ENCODE assay signal across 24 cellular contexts in the genomic region with DNA sequence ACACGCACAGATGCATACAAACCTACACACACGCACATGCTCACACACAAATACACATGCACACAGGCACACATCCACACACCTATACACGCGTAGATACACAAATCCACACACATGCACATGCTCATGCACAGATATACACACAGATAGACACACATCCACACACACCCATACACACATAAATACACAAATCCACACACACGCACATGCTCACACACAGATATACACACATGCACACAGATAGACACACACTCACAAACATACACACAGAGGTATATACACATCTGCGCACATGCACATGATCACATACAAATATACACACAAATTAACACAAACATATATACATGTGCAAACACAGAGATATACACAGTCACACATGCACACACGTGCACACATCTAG.
DNase-seq lines count a peak whose midpoint lies in the region; ATAC-seq, FAIRE-seq and TF ChIP-seq lines count a peak whose summit lies in the region.
"Had no signal": no experiment of that assay in that cellular context is flagged by ENCODE, and none has a peak within 500 bp of the region (broad histone marks: within the 10 kb centered on the region; RNA-seq: fewer than 3 reads in every experiment).

No MANE protein-coding gene starts in this region.

- RAD21 ChIA-PET in GM12878 (lab: Charles Lee; ENCODE audit: unreplicated experiment), result no interaction called here

- no peak overlapping the region for H2AK5ac ChIP-seq in neuronal stem cell (ENCODE audit: low read depth, low read length)

- peaks cover 1% of the 10 kb centered on the region for H3K79me1 ChIP-seq in neuronal stem cell (ENCODE audit: low read depth, low read length)

- no peak overlapping the region for H3K23ac ChIP-seq in neuronal stem cell (ENCODE audit: low read depth, low read length, poor library complexity)

- intact Hi-C loops in GM12878 (cut with micrococcal nuclease; ENCODE audit: unreplicated experiment), result no loop called here

- 69% methylated on average over 7 of the region's 7 CpGs for WGBS in GM12878 (ENCODE audit: insufficient coverage, insufficient replicate concordance, low lambda C conversion rate, missing lambda C conversion rate)
- WGBS in neuronal stem cell (ENCODE audit: extremely low coverage in 2 of 2, insufficient read length in 2 of 2, insufficient replicate concordance in 1 of 2), 2 donors, result no CpG with 5 or more reads among the region's 7 CpGs

- no peaks in the 10 kb centered on the region for H3K4me1 ChIP-seq in GM12878 (ENCODE audit: control insufficient read depth, insufficient read depth, low read length)
- H3K4me1 ChIP-seq in neuronal stem cell (ENCODE audit: control insufficient read depth in 2 of 2, insufficient read depth in 1 of 2, low read depth in 1 of 2, low read length in 2 of 2), result peaks cover 0 to 11% of the 10 kb centered on the region in 2 donors
- H3K4me1 ChIP-seq: A549, BE2C, HAP-1 had no signal

- in situ Hi-C loops in GM12878 (cut with MboI), result no loop called here

- H3K27ac ChIP-seq in GM12878 (ENCODE audit: control insufficient read depth, insufficient read depth) (no peak overlapping the region), neuronal stem cell (replicated peaks; ENCODE audit: low read length) (no peak overlapping the region)
- H3K27ac ChIP-seq: A549; BLaER1 treated with 17β-estradiol and CSF1 and Interleukin-3, amounts not matched to agents 10 nM and 100 nM had no signal

- no peak for TF ChIP-seq RAD21 in GM12878 (IDR thresholded peaks at IDR 0.05; ENCODE audit: insufficient read depth, low read depth, low read length)

- H2BK15ac ChIP-seq in neuronal stem cell (ENCODE audit: low read length), result no peak overlapping the region

- H3K4me3 ChIP-seq in GM12878 (no peak overlapping the region), neuronal stem cell (ENCODE audit: low read length in 2 of 2) (no peak overlapping the region)
- H3K4me3 ChIP-seq: A549; BLaER1 treated with 17β-estradiol and CSF1 and Interleukin-3, amounts not matched to agents 10 nM and 100 nM; GM23338; HAP-1 had no signal

- no peak overlapping the region for H3K14ac ChIP-seq in neuronal stem cell (ENCODE audit: low read length)

- SMC1A ChIA-PET in GM12878 (lab: Charles Lee; ENCODE audit: uncharacterized antibody, unreplicated experiment), result no interaction called here

- H3K18ac ChIP-seq in neuronal stem cell (ENCODE audit: low read length), result peak overlapping the region; percentile 53

- CTCF ChIA-PET in GM12878 (lab: Yijun Ruan, JAX), result no interaction called here

- no peaks in the 10 kb centered on the region for H3K79me2 ChIP-seq in GM12878 (ENCODE audit: control insufficient read depth, insufficient read depth, low read length)

- H4K20me1 ChIP-seq in GM12878 (ENCODE audit: control insufficient read depth, insufficient read depth), result no peaks in the 10 kb centered on the region
- H4K20me1 ChIP-seq: BLaER1 treated with 17β-estradiol and CSF1 and Interleukin-3, amounts not matched to agents 10 nM and 100 nM had no signal

- TF ChIP-seq POLR2A in GM12891 (IDR thresholded peaks at IDR 0.05; ENCODE audit: low read depth, low read length) (no peak), GM12878 (IDR thresholded peaks at IDR 0.05; ENCODE audit: low read depth, low read length) (no peak)

- no peak overlapping the region for H3K9ac ChIP-seq in GM12878 (ENCODE audit: control insufficient read depth, insufficient read depth, low read length)
- no peak overlapping the region for H3K9ac ChIP-seq in neuronal stem cell (ENCODE audit: low read depth, low read length, poor library complexity)
- H3K9ac ChIP-seq: BLaER1 treated with 17β-estradiol and CSF1 and Interleukin-3, amounts not matched to agents 10 nM and 100 nM had no signal

- no peak for TF ChIP-seq EP300 in GM12878 (IDR thresholded peaks at IDR 0.05; ENCODE audit: borderline replicate concordance in 1 of 2, control insufficient read depth in 1 of 2, low read depth in 2 of 2, low read length in 2 of 2)

- H2AFZ ChIP-seq in GM12878 (ENCODE audit: control insufficient read depth, low read depth, low read length), result no peak overlapping the region
- no peak overlapping the region for H2AFZ ChIP-seq in neuronal stem cell (ENCODE audit: low read length)
- H2AFZ ChIP-seq: GM23338 had no signal

- POLR2A ChIA-PET in GM12878 (lab: Charles Lee), result no interaction called here

- H2BK12ac ChIP-seq in neuronal stem cell (ENCODE audit: low read length), result no peak overlapping the region

- no peak for TF ChIP-seq CTCF in GM12878 (IDR thresholded peaks at IDR 0.05 in 2 of 3, conservative IDR thresholded peaks at IDR 0.05 in 1 of 3; ENCODE audit: control insufficient read depth in 2 of 3, extremely low read depth in 1 of 3, insufficient read depth in 1 of 3, low read depth in 3 of 3, low read length in 3 of 3)

- H3K9me3 ChIP-seq in GM12878 (replicated peaks; ENCODE audit: control insufficient read depth, insufficient read depth, low read length) (no peaks in the 10 kb centered on the region), neuronal stem cell (replicated peaks in 1 of 2; ENCODE audit: control insufficient read depth in 2 of 2, insufficient read depth in 1 of 2, low read depth in 1 of 2, low read length in 2 of 2) (no peaks in the 10 kb centered on the region)
- H3K9me3 ChIP-seq: A549, BE2C, HAP-1 had no signal

- H3K4ac ChIP-seq in neuronal stem cell (ENCODE audit: low read length), result no peak overlapping the region

- H4K91ac ChIP-seq in neuronal stem cell (ENCODE audit: low read depth, low read length, poor library complexity), result no peak overlapping the region

- DNase-seq in GM12891 (ENCODE audit: insufficient read length, low spot score) (no peak), GM12878 (ENCODE audit: low read depth, low spot score) (no peak), neuronal stem cell (ENCODE audit: low spot score) (no peak), T-helper 2 cell (no peak), germinal center (ENCODE audit: low spot score) (no peak)
- DNase-seq: 8988T; ACHN; AML-193; BE2C; CD4-positive, alpha-beta T cell; CD8-positive, alpha-beta memory T cell; DMS 273 treated with DMSO at 0.1 percent for 48 hours; DMS79; EL; GDM1; HFFc6 had no signal

- no TSS peak for BruUV-seq in GM12878 (replicated peaks; lab: Mats Ljungman, UMichigan)

- peak overlapping the region; percentile 17 for H2BK120ac ChIP-seq in neuronal stem cell (ENCODE audit: low read depth, low read length)

- H3K27me3 ChIP-seq in GM12878 (replicated peaks in 1 of 2; ENCODE audit: control insufficient read depth in 2 of 2, insufficient read depth in 2 of 2, low read length in 1 of 2) (no peaks in the 10 kb centered on the region), neuronal stem cell (ENCODE audit: control insufficient read depth in 3 of 3, insufficient read depth in 3 of 3, low read depth in 1 of 3, low read length in 3 of 3) (peaks cover 0 to 2% (median 0%) of the 10 kb centered on the region in 3 experiments)
- H3K27me3 ChIP-seq: BE2C; BLaER1 treated with 17β-estradiol and CSF1 and Interleukin-3, amounts not matched to agents 10 nM and 100 nM had no signal

- FAIRE-seq in GM12891 (lab: Jason Lieb, UNC), result peak; percentile 33
- no peak for FAIRE-seq in GM12878 (lab: Jason Lieb, UNC)
- FAIRE-seq: D721Med, GM12892, H54 had no signal

- no peak overlapping the region for H4K8ac ChIP-seq in neuronal stem cell (ENCODE audit: low read depth, low read length)

- H3K36me3 ChIP-seq in GM12878 (ENCODE audit: control insufficient read depth in 2 of 2, insufficient read depth in 2 of 2, low read length in 1 of 2) (no peaks in the 10 kb centered on the region), neuronal stem cell (replicated peaks in 1 of 2; ENCODE audit: control insufficient read depth in 2 of 2, insufficient read depth in 2 of 2, low read length in 2 of 2) (no peaks in the 10 kb centered on the region)
- H3K36me3 ChIP-seq: BE2C, HAP-1 had no signal

- no peak overlapping the region for H2BK5ac ChIP-seq in neuronal stem cell (ENCODE audit: low read length)

- H3K4me2 ChIP-seq in GM12878 (ENCODE audit: control insufficient read depth, insufficient read depth) (no peak overlapping the region), neuronal stem cell (ENCODE audit: insufficient read depth, low read length, poor library complexity, severe bottlenecking) (no peak overlapping the region)
- H3K4me2 ChIP-seq: A549, GM23338 had no signal

- ATAC-seq in GM12878 (no peak), GM21576 (IDR thresholded peaks at IDR 0.05; ENCODE audit: unreplicated experiment) (no peak)
- ATAC-seq: A549, GM23338 had no signal

TF ChIP-seq in GM12891, 5 proteins besides CTCF, POLR2A, EP300 and RAD21:
- no peak for TF ChIP-seq PAX5 (IDR thresholded peaks at IDR 0.05; ENCODE audit: insufficient read depth, low read length, severe bottlenecking)
- no peak for TF ChIP-seq SPI1 (IDR thresholded peaks at IDR 0.05; ENCODE audit: low read depth, low read length)
- TF ChIP-seq POU2F2 (IDR thresholded peaks at IDR 0.05; ENCODE audit: low read depth, low read length), result no peak
- TF ChIP-seq TAF1 (IDR thresholded peaks at IDR 0.05; ENCODE audit: low read depth, low read length), result no peak
- TF ChIP-seq POLR2AphosphoS5 (IDR thresholded peaks at IDR 0.05; ENCODE audit: low read depth, low read length), result no peak

TF ChIP-seq in GM12878, 131 proteins besides CTCF, POLR2A, EP300 and RAD21:
- TF ChIP-seq, protein P1, sequence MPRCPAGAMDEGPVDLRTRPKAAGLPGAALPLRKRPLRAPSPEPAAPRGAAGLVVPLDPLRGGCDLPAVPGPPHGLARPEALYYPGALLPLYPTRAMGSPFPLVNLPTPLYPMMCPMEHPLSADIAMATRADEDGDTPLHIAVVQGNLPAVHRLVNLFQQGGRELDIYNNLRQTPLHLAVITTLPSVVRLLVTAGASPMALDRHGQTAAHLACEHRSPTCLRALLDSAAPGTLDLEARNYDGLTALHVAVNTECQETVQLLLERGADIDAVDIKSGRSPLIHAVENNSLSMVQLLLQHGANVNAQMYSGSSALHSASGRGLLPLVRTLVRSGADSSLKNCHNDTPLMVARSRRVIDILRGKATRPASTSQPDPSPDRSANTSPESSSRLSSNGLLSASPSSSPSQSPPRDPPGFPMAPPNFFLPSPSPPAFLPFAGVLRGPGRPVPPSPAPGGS (IDR thresholded peaks at IDR 0.05; ENCODE audit: borderline replicate concordance, insufficient read depth, low read depth, low read length, poor library complexity, severe bottlenecking), result peak; percentile 48
- TF ChIP-seq MYC (IDR thresholded peaks at IDR 0.05; ENCODE audit: insufficient read depth, insufficient read length, insufficient replicate concordance, low read length, severe bottlenecking), result no peak
- TF ChIP-seq YY1 (IDR thresholded peaks at IDR 0.05; ENCODE audit: low read depth, low read length), result no peak
TF ChIP-seq in GM12878: peak in this region for 1.
